Comparison of ENCODE assay signal across 11 cellular contexts in genomic region chr5:64869419-64869818, GRCh38.
A peak's percentile ranks its signal among the peaks of the same experiment; 100 is the strongest.
DNase-seq lines count a peak whose midpoint lies in the region; ATAC-seq and TF ChIP-seq lines count a peak whose summit lies in the region.
"Had no signal": no experiment of that assay in that cellular context is flagged by ENCODE, and none has a peak within 500 bp of the region (broad histone marks: within the 10 kb centered on the region; RNA-seq: fewer than 3 reads in every experiment).

No MANE protein-coding gene starts in this region.

- TF ChIP-seq CTCF in AG09319 (IDR thresholded peaks at IDR 0.05; ENCODE audit: low read depth, low read length) (no peak), right atrium auricular region (IDR thresholded peaks at IDR 0.05) (no peak)

- no peak overlapping the region for H3K23ac ChIP-seq in mesenchymal stem cell (ENCODE audit: low read length in 2 of 2)

- H2AFZ ChIP-seq in mesenchymal stem cell (ENCODE audit: low read depth, low read length), result no peak overlapping the region

- H2BK120ac ChIP-seq in mesenchymal stem cell (ENCODE audit: low read depth, low read length), result no peak overlapping the region

- H3K4me2 ChIP-seq in mesenchymal stem cell (ENCODE audit: low read length, poor library complexity, severe bottlenecking), result no peak overlapping the region

- H3K9ac ChIP-seq in HUES48 (ENCODE audit: low read depth, low read length), result peak overlapping the region; percentile 47; the same call in 1 of the 2 replicates
- H3K9ac ChIP-seq in mesenchymal stem cell (ENCODE audit: low read length), result peak overlapping the region; percentile 79

- H2AK5ac ChIP-seq in mesenchymal stem cell (ENCODE audit: low read length, severe bottlenecking), result no peak overlapping the region

- H2BK12ac ChIP-seq in mesenchymal stem cell (ENCODE audit: low read length in 2 of 2), result no peak overlapping the region

- no peak overlapping the region for H3K14ac ChIP-seq in mesenchymal stem cell (ENCODE audit: low read length in 2 of 2)

- no peaks in the 10 kb centered on the region for H3K9me3 ChIP-seq in HUES48 (ENCODE audit: control insufficient read depth, insufficient read depth, low read length)
- H3K9me3 ChIP-seq in mesenchymal stem cell (ENCODE audit: control insufficient read depth, low read length), result no peaks in the 10 kb centered on the region
- no peaks in the 10 kb centered on the region for H3K9me3 ChIP-seq in right atrium auricular region

- no peak overlapping the region for H2BK5ac ChIP-seq in mesenchymal stem cell (ENCODE audit: low read depth, low read length, poor library complexity, severe bottlenecking)

- no peaks in the 10 kb centered on the region for H3K79me1 ChIP-seq in mesenchymal stem cell (replicated peaks; ENCODE audit: low read length, poor library complexity, severe bottlenecking)

- H3K27ac ChIP-seq in HUES48 (ENCODE audit: low read depth, low read length), result peak overlapping the region; percentile 42
- peak overlapping the region; percentile 59 for H3K27ac ChIP-seq in mesenchymal stem cell (ENCODE audit: low read length, poor library complexity, severe bottlenecking)
- no peak overlapping the region for H3K27ac ChIP-seq in right atrium auricular region
- H3K27ac ChIP-seq in caudate nucleus (ENCODE audit: low read depth, low read length), result no peak overlapping the region

- H3K18ac ChIP-seq in mesenchymal stem cell (ENCODE audit: low read depth in 1 of 2, low read length in 2 of 2), result no peak overlapping the region

- H3K4me3 ChIP-seq in HUES48 (ENCODE audit: low read depth, low read length), result no peak overlapping the region
- H3K4me3 ChIP-seq in mesenchymal stem cell (ENCODE audit: insufficient read depth in 1 of 2, low read depth in 1 of 2, low read length in 2 of 2), result no peak overlapping the region
- no peak overlapping the region for H3K4me3 ChIP-seq in right atrium auricular region

- H3K4ac ChIP-seq in mesenchymal stem cell (ENCODE audit: low read depth in 1 of 2, low read length in 2 of 2), result no peak overlapping the region

- no peaks in the 10 kb centered on the region for H3K36me3 ChIP-seq in HUES48 (ENCODE audit: control insufficient read depth, insufficient read depth, low read length)
- no peaks in the 10 kb centered on the region for H3K36me3 ChIP-seq in mesenchymal stem cell (ENCODE audit: control insufficient read depth in 1 of 2, insufficient read depth in 2 of 2, low read depth in 1 of 2, low read length in 2 of 2)
- H3K36me3 ChIP-seq in right atrium auricular region, result no peaks in the 10 kb centered on the region

- no peak overlapping the region for H4K91ac ChIP-seq in mesenchymal stem cell (ENCODE audit: low read length)

- H3K4me1 ChIP-seq in HUES48 (ENCODE audit: control insufficient read depth, insufficient read depth, low read length) (peaks cover 12% of the 10 kb centered on the region; the same call in 1 of the 2 replicates), mesenchymal stem cell (ENCODE audit: control insufficient read depth, insufficient read depth, low read depth, low read length) (no peaks in the 10 kb centered on the region), right atrium auricular region (no peaks in the 10 kb centered on the region)

- no peak for ATAC-seq in HG03139 (IDR thresholded peaks at IDR 0.05; ENCODE audit: unreplicated experiment)
- ATAC-seq: left lobe of liver had no signal

- no peaks in the 10 kb centered on the region for H3K27me3 ChIP-seq in HUES48 (ENCODE audit: control insufficient read depth, insufficient read depth, low read length)
- H3K27me3 ChIP-seq in mesenchymal stem cell (ENCODE audit: control insufficient read depth in 1 of 2, insufficient read depth in 1 of 2, low read length in 2 of 2), result no peaks in the 10 kb centered on the region
- H3K27me3 ChIP-seq in right atrium auricular region, result no peaks in the 10 kb centered on the region

- WGBS in mesenchymal stem cell, result 59% methylated on average over 1 of the region's 1 CpG

- no peak overlapping the region for H2BK15ac ChIP-seq in mesenchymal stem cell (ENCODE audit: low read depth, poor library complexity, severe bottlenecking)

- DNase-seq in AG09319 (ENCODE audit: extremely low read depth, low read depth) (peak; percentile 32), brain pericyte (ENCODE audit: low read depth, low spot score) (peak; percentile 65), mesenchymal stem cell (peak; percentile 76), right atrium auricular region (ENCODE audit: low spot score) (no peak), MV-4-11 (lab: John Stamatoyannopoulos, UW) (no peak), caudate nucleus (lab: John Stamatoyannopoulos, UW) (no peak)
- DNase-seq: activated CD4-positive, alpha-beta memory T cell treated with anti-CD3 and anti-CD28 coated beads, Interleukin-2, amount 10 ng/mL, durations not matched to agents 7 days and 5 days; DND-41 had no signal

- H4K8ac ChIP-seq in mesenchymal stem cell (ENCODE audit: low read length), result no peak overlapping the region

Comparison
In these comparisons a context has a peak if more than half of its experiments do, and no peak if none do; other contexts are left out.
1. DNase-seq: peak in AG09319 (single experiment), brain pericyte (single experiment) and mesenchymal stem cell (single experiment); none in right atrium auricular region (single experiment), MV-4-11 (single experiment) and caudate nucleus (0 of 61).
2. H3K27ac ChIP-seq: peak in HUES48 (single experiment) and mesenchymal stem cell (single experiment); none in right atrium auricular region (0 of 2) and caudate nucleus (single experiment).